1 cellular context compared by ENCODE assay signal in the genomic region with DNA sequence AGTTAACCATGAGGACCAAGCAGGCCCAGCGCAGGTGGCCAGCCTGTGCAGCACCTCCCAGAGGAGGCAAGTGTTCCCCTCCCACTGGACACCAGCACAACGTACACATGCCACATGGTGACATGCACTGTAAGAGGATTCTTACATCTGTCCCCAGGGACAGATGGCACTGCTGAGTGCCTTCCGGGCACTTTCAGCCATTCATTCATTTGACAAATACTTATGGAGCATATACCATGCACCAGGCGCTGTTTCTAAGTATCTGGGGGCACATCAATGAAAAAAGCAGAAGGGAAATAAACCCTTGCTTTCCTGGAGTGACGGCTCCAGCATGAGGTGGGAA.
TF ChIP-seq lines count a peak whose summit lies in the region.

No MANE protein-coding gene starts in this region.

TF ChIP-seq in IMR-90, 13 proteins besides CTCF, POLR2A, EP300 and RAD21 (continued from another document):
- TF ChIP-seq FOS (IDR thresholded peaks at IDR 0.05; ENCODE audit: low read depth, low read length) (no peak), BHLHE40 (IDR thresholded peaks at IDR 0.05; ENCODE audit: low read depth, low read length) (no peak), SMC3 (IDR thresholded peaks at IDR 0.05; ENCODE audit: low read depth, low read length) (no peak), ELK1 (IDR thresholded peaks at IDR 0.05; ENCODE audit: borderline replicate concordance, low read depth, low read length) (no peak), MAFK (IDR thresholded peaks at IDR 0.05; ENCODE audit: low read depth, low read length) (no peak)
TF ChIP-seq in IMR-90: peak in this region for 0.
